In the genomic region with DNA sequence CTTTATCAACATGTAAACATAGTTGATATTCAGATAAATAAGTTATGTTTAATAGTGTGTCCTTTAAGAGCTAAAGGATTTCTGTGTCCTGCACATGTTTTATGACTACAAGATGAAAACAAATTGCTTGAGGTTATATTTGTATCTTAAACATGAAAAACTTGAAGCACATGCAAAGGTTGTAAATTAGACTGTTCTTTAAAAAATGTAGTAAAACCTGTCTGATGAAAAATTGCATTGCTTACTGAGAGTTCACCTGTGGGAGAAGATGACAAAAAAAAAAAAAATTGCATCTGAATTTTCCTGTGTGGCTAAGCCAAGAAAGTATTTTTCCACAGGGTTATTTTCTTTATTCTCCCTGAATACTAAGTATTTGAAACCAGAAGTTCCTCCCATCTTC, we compare ENCODE assay signal across 26 cellular contexts.
"Had no signal": no experiment of that assay in that cellular context is flagged by ENCODE, and none has a peak within 500 bp of the region (broad histone marks: within the 10 kb centered on the region; RNA-seq: fewer than 3 reads in every experiment).

No MANE protein-coding gene starts in this region.

- H3K9me3 ChIP-seq: breast epithelium, Peyer's patch had no signal

- H3K4me3 Mint-ChIP-seq: activated B cell treated with CpG ODN at 0.5 μM for 24 hours; activated CD4-positive, alpha-beta T cell treated with anti-CD3 and anti-CD28 coated beads, Interleukin-2, amount 10 ng/mL, durations not matched to agents 24 days and 14 days; activated CD8-positive, alpha-beta memory T cell treated with anti-CD3 and anti-CD28 coated beads, Interleukin-2, amount 10 ng/mL, durations not matched to agents 7 days and 5 days; activated naive CD4-positive, alpha-beta T cell treated with anti-CD3 and anti-CD28 coated beads, Interleukin-2, amount 50 U/mL, for 24 hours; activated T-cell treated with anti-CD3 and anti-CD28 coated beads, Interleukin-2, amount 50 U/mL, for 24 hours; activated T-helper 1 cell treated with anti-CD3 and anti-CD28 coated beads, Interleukin-12 subunit alpha, Interleukin-12 subunit beta, Interleukin-2, Interleukin-4 antibody, amounts not matched to agents 30 ng/mL and 10 ng/mL and 1 ng/mL, durations not matched to agents 14 hours and 24 hours and 36 hours; central memory CD8-positive, alpha-beta T cell; T-helper 17 cell had no signal

- H3K9me3 Mint-ChIP-seq: activated B cell treated with CpG ODN at 0.5 μM for 24 hours; activated CD4-positive, alpha-beta T cell treated with anti-CD3 and anti-CD28 coated beads, Interleukin-2, amount 10 ng/mL, durations not matched to agents 24 days and 14 days; activated naive CD4-positive, alpha-beta T cell treated with anti-CD3 and anti-CD28 coated beads, Interleukin-2, amount 50 U/mL, for 24 hours; activated T-cell treated with anti-CD3 and anti-CD28 coated beads, Interleukin-2, amount 50 U/mL, for 24 hours; activated T-helper 1 cell treated with anti-CD3 and anti-CD28 coated beads, Interleukin-12 subunit alpha, Interleukin-12 subunit beta, Interleukin-2, Interleukin-4 antibody, amounts not matched to agents 30 ng/mL and 10 ng/mL and 1 ng/mL, durations not matched to agents 14 hours and 24 hours and 36 hours; central memory CD8-positive, alpha-beta T cell had no signal

- H3K4me3 ChIP-seq: breast epithelium, Peyer's patch had no signal

- DNase-seq: activated B cell treated with CpG ODN at 0.5 μM for 24 hours; activated CD4-positive, alpha-beta T cell treated with anti-CD3 and anti-CD28 coated beads for 1 hour; activated CD4-positive, alpha-beta T cell treated with anti-CD3 and anti-CD28 coated beads, Interleukin-2, amount 10 ng/mL, durations not matched to agents 24 days and 14 days; activated CD4-positive, alpha-beta T cell treated with anti-CD3 and anti-CD28 coated beads, Interleukin-2, amount 50 U/mL, for 48 hours; activated CD8-positive, alpha-beta memory T cell treated with anti-CD3 and anti-CD28 coated beads, Interleukin-2, amount 10 ng/mL, durations not matched to agents 7 days and 5 days; activated effector memory CD4-positive, alpha-beta T cell treated with Interleukin-2 at 50 U/mL for 16 hours; activated naive CD4-positive, alpha-beta T cell; activated T-cell treated with anti-CD3 and anti-CD28 coated beads, Interleukin-2, amount 50 U/mL, for 24 hours; aorta; Karpas-422; NCI-H1105 treated with DMSO at 0.1 percent for 48 hours; NCI-H146; NCI-H187 treated with DMSO at 0.1 percent for 48 hours; NCI-H2081 treated with DMSO at 0.1 percent for 48 hours; NCI-H446 treated with DMSO at 0.1 percent for 48 hours; NCI-H524 treated with DMSO at 0.1 percent for 48 hours; NCI-H82; Peyer's patch; Right ventricle myocardium superior; T-helper 17 cell; T-helper 9 cell had no signal

- H3K4me1 ChIP-seq: breast epithelium, Peyer's patch had no signal

- H3K27me3 Mint-ChIP-seq: activated B cell treated with CpG ODN at 0.5 μM for 24 hours; activated CD4-positive, alpha-beta T cell treated with anti-CD3 and anti-CD28 coated beads, Interleukin-2, amount 10 ng/mL, durations not matched to agents 24 days and 14 days; activated CD8-positive, alpha-beta memory T cell treated with anti-CD3 and anti-CD28 coated beads, Interleukin-2, amount 10 ng/mL, durations not matched to agents 7 days and 5 days; activated naive CD4-positive, alpha-beta T cell treated with anti-CD3 and anti-CD28 coated beads, Interleukin-2, amount 50 U/mL, for 24 hours; activated T-cell treated with anti-CD3 and anti-CD28 coated beads, Interleukin-2, amount 50 U/mL, for 24 hours; central memory CD8-positive, alpha-beta T cell; T-helper 17 cell had no signal

- H3K4me1 Mint-ChIP-seq: activated B cell treated with CpG ODN at 0.5 μM for 24 hours; activated CD4-positive, alpha-beta T cell treated with anti-CD3 and anti-CD28 coated beads, Interleukin-2, amount 10 ng/mL, durations not matched to agents 24 days and 14 days; activated CD8-positive, alpha-beta memory T cell treated with anti-CD3 and anti-CD28 coated beads, Interleukin-2, amount 10 ng/mL, durations not matched to agents 7 days and 5 days; central memory CD8-positive, alpha-beta T cell; T-helper 17 cell had no signal

- H3K27ac Mint-ChIP-seq: activated B cell treated with CpG ODN at 0.5 μM for 24 hours; activated CD4-positive, alpha-beta T cell treated with anti-CD3 and anti-CD28 coated beads, Interleukin-2, amount 10 ng/mL, durations not matched to agents 24 days and 14 days; activated CD8-positive, alpha-beta memory T cell treated with anti-CD3 and anti-CD28 coated beads, Interleukin-2, amount 10 ng/mL, durations not matched to agents 7 days and 5 days; activated naive CD4-positive, alpha-beta T cell treated with anti-CD3 and anti-CD28 coated beads, Interleukin-2, amount 50 U/mL, for 24 hours; activated T-cell treated with anti-CD3 and anti-CD28 coated beads, Interleukin-2, amount 50 U/mL, for 24 hours; activated T-helper 1 cell treated with anti-CD3 and anti-CD28 coated beads, Interleukin-12 subunit alpha, Interleukin-12 subunit beta, Interleukin-2, Interleukin-4 antibody, amounts not matched to agents 30 ng/mL and 10 ng/mL and 1 ng/mL, durations not matched to agents 14 hours and 24 hours and 36 hours; T-helper 17 cell had no signal

- H3K27me3 ChIP-seq: breast epithelium, Peyer's patch had no signal

- H3K36me3 ChIP-seq: breast epithelium, Peyer's patch had no signal

- ATAC-seq: activated CD8-positive, alpha-beta memory T cell treated with anti-CD3 and anti-CD28 coated beads, Interleukin-2, amount 10 ng/mL, durations not matched to agents 7 days and 5 days; T-helper 17 cell had no signal

- H3K27ac ChIP-seq: breast epithelium, Peyer's patch, RWPE1 had no signal
